10 cellular contexts compared by ENCODE assay signal in genomic region chr13:100513987-100514670, GRCh38.
DNase-seq lines count a peak whose midpoint lies in the region; ATAC-seq and TF ChIP-seq lines count a peak whose summit lies in the region.
"Had no signal": no experiment of that assay in that cellular context is flagged by ENCODE, and none has a peak within 500 bp of the region (broad histone marks: within the 10 kb centered on the region; RNA-seq: fewer than 3 reads in every experiment).

No MANE protein-coding gene starts in this region.

- no peaks in the 10 kb centered on the region for H3K36me3 ChIP-seq in GM23338 (ENCODE audit: insufficient read depth)
- H3K36me3 ChIP-seq in lung (ENCODE audit: control insufficient read depth in 2 of 2, insufficient read depth in 2 of 2, low read length in 2 of 2): no peaks in the 10 kb centered on the region
- H3K36me3 ChIP-seq in Karpas-422 (ENCODE audit: insufficient read depth, low read length): no peaks in the 10 kb centered on the region

- H3K36me3 Mint-ChIP-seq in GM23338 (ENCODE audit: low read depth) (no peaks in the 10 kb centered on the region; the same call in 2 of the 3 replicates), T-helper 17 cell (ENCODE audit: low read depth) (no peaks in the 10 kb centered on the region)
- H3K36me3 Mint-ChIP-seq in activated naive CD8-positive, alpha-beta T cell treated with anti-CD3 and anti-CD28 coated beads, Interleukin-2, amount 50 U/mL, for 24 hours (ENCODE audit: low read depth): no peaks in the 10 kb centered on the region

- H4K20me1 ChIP-seq in GM23338 (replicated peaks; ENCODE audit: insufficient read depth) (no peaks in the 10 kb centered on the region), Karpas-422 (ENCODE audit: insufficient read depth, low read depth, low read length) (no peaks in the 10 kb centered on the region)

- H3K4me3 ChIP-seq in GM23338: no peak overlapping the region
- H3K4me3 ChIP-seq in lung: no peak overlapping the region
- H3K4me3 ChIP-seq in Karpas-422 (ENCODE audit: low read length): no peak overlapping the region

- no peaks in the 10 kb centered on the region; the same call in 1 of the 2 replicates for H3F3A ChIP-seq in GM23338 (replicated peaks; ENCODE audit: low read depth)

- ATAC-seq in GM23338: no peak
- ATAC-seq in T-helper 17 cell: no peak
- ATAC-seq in lung (ENCODE audit: insufficient read depth, low FRiP score): peak; percentile 68
- no peak for ATAC-seq in activated naive CD8-positive, alpha-beta T cell treated with anti-CD3 and anti-CD28 coated beads, Interleukin-2, amount 50 U/mL, for 24 hours

- H3K4me3 Mint-ChIP-seq in GM23338 (no peak overlapping the region), T-helper 17 cell (no peak overlapping the region)
- no peak overlapping the region for H3K4me3 Mint-ChIP-seq in activated naive CD8-positive, alpha-beta T cell treated with anti-CD3 and anti-CD28 coated beads, Interleukin-2, amount 50 U/mL, for 24 hours

- H3K27ac ChIP-seq in GM23338 (ENCODE audit: low read depth): peak overlapping the region; percentile 11; the same call in 1 of the 2 replicates
- no peak overlapping the region for H3K27ac ChIP-seq in lung (ENCODE audit: low read depth in 1 of 2, low read length in 1 of 2)
- H3K27ac ChIP-seq in Karpas-422 (ENCODE audit: low read length): no peak overlapping the region

- H3K79me2 ChIP-seq in GM23338 (replicated peaks; ENCODE audit: insufficient read depth) (no peaks in the 10 kb centered on the region), Karpas-422 (ENCODE audit: low read length) (no peaks in the 10 kb centered on the region)

- H3K4me2 ChIP-seq in GM23338 (peak overlapping the region; percentile 16; the same call in 1 of the 2 replicates), Karpas-422 (ENCODE audit: low read depth, low read length, poor library complexity, severe bottlenecking) (no peak overlapping the region)

- H3K27ac Mint-ChIP-seq in GM23338: peak overlapping the region; percentile 47
- H3K27ac Mint-ChIP-seq in T-helper 17 cell: peak overlapping the region; percentile 32
- no peak overlapping the region for H3K27ac Mint-ChIP-seq in activated naive CD8-positive, alpha-beta T cell treated with anti-CD3 and anti-CD28 coated beads, Interleukin-2, amount 50 U/mL, for 24 hours
- H3K27ac Mint-ChIP-seq: nephron progenitor cell had no signal

- H3K4me1 ChIP-seq in GM23338 (ENCODE audit: insufficient read depth) (peaks cover 55% of the 10 kb centered on the region), lung (ENCODE audit: control insufficient read depth in 2 of 2, insufficient read depth in 2 of 2, low read length in 2 of 2) (no peaks in the 10 kb centered on the region), Karpas-422 (ENCODE audit: low read length) (no peaks in the 10 kb centered on the region; the same call in 1 of the 2 replicates)

- no peaks in the 10 kb centered on the region for H3K9me3 ChIP-seq in T-helper 17 cell (ENCODE audit: control insufficient read depth, low read length, poor library complexity, severe bottlenecking)
- H3K9me3 ChIP-seq in lung (ENCODE audit: control insufficient read depth in 2 of 2, insufficient read depth in 1 of 2, low read length in 1 of 2): no peaks in the 10 kb centered on the region
- H3K9me3 ChIP-seq in Karpas-422 (ENCODE audit: low read length): no peaks in the 10 kb centered on the region

- DNase-seq in GM23338 (ENCODE audit: low spot score): no peak
- peak; percentile 77 for DNase-seq in NCI-H1436 treated with DMSO at 0.1 percent for 48 hours (lab: John Stamatoyannopoulos, UW)
- no peak for DNase-seq in T-helper 17 cell
- no peak for DNase-seq in lung (ENCODE audit: low spot score)
- no peak for DNase-seq in activated naive CD8-positive, alpha-beta T cell treated with anti-CD3 and anti-CD28 coated beads, Interleukin-2, amount 50 U/mL, for 24 hours
- no peak for DNase-seq in pons (ENCODE audit: low spot score)
- no peak for DNase-seq in stimulated activated CD8-positive, alpha-beta memory T cell treated with anti-CD3 and anti-CD28 coated beads, Interleukin-4, amount 100 ng/mL, for 48 hours
- DNase-seq in Karpas-422: no peak

- H2AFZ ChIP-seq in GM23338 (no peak overlapping the region), Karpas-422 (ENCODE audit: low read length) (no peak overlapping the region)

- no peaks in the 10 kb centered on the region for H3K27me3 Mint-ChIP-seq in GM23338 (ENCODE audit: insufficient read depth, low read depth, poor library complexity)
- no peaks in the 10 kb centered on the region for H3K27me3 Mint-ChIP-seq in T-helper 17 cell
- H3K27me3 Mint-ChIP-seq in activated naive CD8-positive, alpha-beta T cell treated with anti-CD3 and anti-CD28 coated beads, Interleukin-2, amount 50 U/mL, for 24 hours: no peaks in the 10 kb centered on the region

- no peaks in the 10 kb centered on the region for H3K9me3 Mint-ChIP-seq in GM23338
- no peaks in the 10 kb centered on the region for H3K9me3 Mint-ChIP-seq in activated naive CD8-positive, alpha-beta T cell treated with anti-CD3 and anti-CD28 coated beads, Interleukin-2, amount 50 U/mL, for 24 hours
- H3K9me3 Mint-ChIP-seq: immature natural killer cell, nephron progenitor cell had no signal

- H3K9ac ChIP-seq in Karpas-422 (ENCODE audit: low read length): no peak overlapping the region

- TF ChIP-seq CTCF in GM23338 (conservative IDR thresholded peaks at IDR 0.05; ENCODE audit: low read depth in 2 of 2) (no peak), lung (IDR thresholded peaks at IDR 0.05; ENCODE audit: control extremely low read depth, extremely low read depth) (no peak)

- peaks cover 81% of the 10 kb centered on the region for H3K4me1 Mint-ChIP-seq in GM23338
- H3K4me1 Mint-ChIP-seq in T-helper 17 cell: peaks cover 12% of the 10 kb centered on the region
- H3K4me1 Mint-ChIP-seq in activated naive CD8-positive, alpha-beta T cell treated with anti-CD3 and anti-CD28 coated beads, Interleukin-2, amount 50 U/mL, for 24 hours: peaks cover 2% of the 10 kb centered on the region

- H3K27me3 ChIP-seq in GM23338 (ENCODE audit: insufficient read depth): no peaks in the 10 kb centered on the region
- no peaks in the 10 kb centered on the region for H3K27me3 ChIP-seq in lung (ENCODE audit: control insufficient read depth, insufficient read depth)
- H3K27me3 ChIP-seq in Karpas-422 (ENCODE audit: low read length): no peaks in the 10 kb centered on the region

- WGBS in lung, 2 donors: 52 to 56% methylated on average over 8 of the region's 8 CpGs

- H3K9me2 ChIP-seq in GM23338 (ENCODE audit: insufficient read depth): no peaks in the 10 kb centered on the region
- no peaks in the 10 kb centered on the region for H3K9me2 ChIP-seq in Karpas-422 (replicated peaks; ENCODE audit: insufficient read depth, low read length)

TF ChIP-seq in GM23338, 12 proteins besides CTCF, POLR2A, EP300 and RAD21 (continues in another document):
- TF ChIP-seq CREB1 (CRISPR knock-in tag; IDR thresholded peaks at IDR 0.05; ENCODE audit: low read depth): no peak
- no peak for TF ChIP-seq POLR2AphosphoS5 (IDR thresholded peaks at IDR 0.05; ENCODE audit: low read depth)
- TF ChIP-seq ZNF331 (CRISPR knock-in tag; IDR thresholded peaks at IDR 0.05; ENCODE audit: low read depth): no peak
- TF ChIP-seq JUNB (IDR thresholded peaks at IDR 0.05; ENCODE audit: unreplicated experiment): no peak
- no peak for TF ChIP-seq NANOG (IDR thresholded peaks at IDR 0.05; ENCODE audit: borderline replicate concordance)
- no peak for TF ChIP-seq EZH2 (IDR thresholded peaks at IDR 0.05; ENCODE audit: low read depth, unreplicated experiment)
- TF ChIP-seq, protein P1, sequence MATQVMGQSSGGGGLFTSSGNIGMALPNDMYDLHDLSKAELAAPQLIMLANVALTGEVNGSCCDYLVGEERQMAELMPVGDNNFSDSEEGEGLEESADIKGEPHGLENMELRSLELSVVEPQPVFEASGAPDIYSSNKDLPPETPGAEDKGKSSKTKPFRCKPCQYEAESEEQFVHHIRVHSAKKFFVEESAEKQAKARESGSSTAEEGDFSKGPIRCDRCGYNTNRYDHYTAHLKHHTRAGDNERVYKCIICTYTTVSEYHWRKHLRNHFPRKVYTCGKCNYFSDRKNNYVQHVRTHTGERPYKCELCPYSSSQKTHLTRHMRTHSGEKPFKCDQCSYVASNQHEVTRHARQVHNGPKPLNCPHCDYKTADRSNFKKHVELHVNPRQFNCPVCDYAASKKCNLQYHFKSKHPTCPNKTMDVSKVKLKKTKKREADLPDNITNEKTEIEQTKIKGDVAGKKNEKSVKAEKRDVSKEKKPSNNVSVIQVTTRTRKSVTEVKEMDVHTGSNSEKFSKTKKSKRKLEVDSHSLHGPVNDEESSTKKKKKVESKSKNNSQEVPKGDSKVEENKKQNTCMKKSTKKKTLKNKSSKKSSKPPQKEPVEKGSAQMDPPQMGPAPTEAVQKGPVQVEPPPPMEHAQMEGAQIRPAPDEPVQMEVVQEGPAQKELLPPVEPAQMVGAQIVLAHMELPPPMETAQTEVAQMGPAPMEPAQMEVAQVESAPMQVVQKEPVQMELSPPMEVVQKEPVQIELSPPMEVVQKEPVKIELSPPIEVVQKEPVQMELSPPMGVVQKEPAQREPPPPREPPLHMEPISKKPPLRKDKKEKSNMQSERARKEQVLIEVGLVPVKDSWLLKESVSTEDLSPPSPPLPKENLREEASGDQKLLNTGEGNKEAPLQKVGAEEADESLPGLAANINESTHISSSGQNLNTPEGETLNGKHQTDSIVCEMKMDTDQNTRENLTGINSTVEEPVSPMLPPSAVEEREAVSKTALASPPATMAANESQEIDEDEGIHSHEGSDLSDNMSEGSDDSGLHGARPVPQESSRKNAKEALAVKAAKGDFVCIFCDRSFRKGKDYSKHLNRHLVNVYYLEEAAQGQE (IDR thresholded peaks at IDR 0.05; ENCODE audit: unreplicated experiment): no peak
- TF ChIP-seq, protein P2, sequence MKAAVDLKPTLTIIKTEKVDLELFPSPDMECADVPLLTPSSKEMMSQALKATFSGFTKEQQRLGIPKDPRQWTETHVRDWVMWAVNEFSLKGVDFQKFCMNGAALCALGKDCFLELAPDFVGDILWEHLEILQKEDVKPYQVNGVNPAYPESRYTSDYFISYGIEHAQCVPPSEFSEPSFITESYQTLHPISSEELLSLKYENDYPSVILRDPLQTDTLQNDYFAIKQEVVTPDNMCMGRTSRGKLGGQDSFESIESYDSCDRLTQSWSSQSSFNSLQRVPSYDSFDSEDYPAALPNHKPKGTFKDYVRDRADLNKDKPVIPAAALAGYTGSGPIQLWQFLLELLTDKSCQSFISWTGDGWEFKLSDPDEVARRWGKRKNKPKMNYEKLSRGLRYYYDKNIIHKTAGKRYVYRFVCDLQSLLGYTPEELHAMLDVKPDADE (IDR thresholded peaks at IDR 0.05): no peak
- no peak for TF ChIP-seq STAT1 (IDR thresholded peaks at IDR 0.05; ENCODE audit: unreplicated experiment)
- no peak for TF ChIP-seq EZH2phosphoT487 (IDR thresholded peaks at IDR 0.05; ENCODE audit: unreplicated experiment)
